ENCODE assay signal across 12 cellular contexts in the genomic region with DNA sequence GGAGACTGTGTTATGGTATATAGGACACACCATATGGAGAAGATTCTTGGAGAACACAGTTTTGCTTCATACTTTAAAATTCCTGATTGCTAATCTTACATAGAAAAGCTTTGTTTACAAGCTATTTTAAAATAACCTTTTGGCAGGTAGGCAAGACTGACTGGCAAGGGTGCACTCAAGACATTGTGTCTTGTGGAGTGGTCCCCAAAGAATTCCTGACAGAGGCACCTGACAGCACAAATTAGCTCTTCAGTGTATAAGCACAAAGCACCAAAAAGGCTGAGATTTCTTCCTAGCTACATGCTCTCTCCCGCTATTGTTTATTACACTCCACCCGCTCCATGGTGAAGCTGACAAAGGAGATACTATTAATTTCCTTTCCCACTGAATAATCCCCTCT.
DNase-seq lines count a peak whose midpoint lies in the region; ATAC-seq and TF ChIP-seq lines count a peak whose summit lies in the region.
"Had no signal": no experiment of that assay in that cellular context is flagged by ENCODE, and none has a peak within 500 bp of the region (broad histone marks: within the 10 kb centered on the region; RNA-seq: fewer than 3 reads in every experiment).

No MANE protein-coding gene starts in this region.

- no peaks in the 10 kb centered on the region for H3K27me3 ChIP-seq in hepatocyte
- H3K27me3 ChIP-seq in dorsolateral prefrontal cortex = no peaks in the 10 kb centered on the region

- no peak overlapping the region for H3K27ac ChIP-seq in hepatocyte
- H3K27ac ChIP-seq in dorsolateral prefrontal cortex = no peak overlapping the region

- H3K9me3 Mint-ChIP-seq in activated naive CD8-positive, alpha-beta T cell (ENCODE audit: low read depth) = no peaks in the 10 kb centered on the region
- H3K9me3 Mint-ChIP-seq in activated naive CD8-positive, alpha-beta T cell treated with anti-CD3 and anti-CD28 coated beads for 36 hours = no peaks in the 10 kb centered on the region

- H3K9me3 ChIP-seq in T-helper 17 cell (ENCODE audit: control insufficient read depth, low read length, poor library complexity, severe bottlenecking) (no peaks in the 10 kb centered on the region), hepatocyte (ENCODE audit: low read depth) (no peaks in the 10 kb centered on the region)
- H3K9me3 ChIP-seq: uterus had no signal

- H4K20me1 ChIP-seq in hepatocyte (ENCODE audit: insufficient read depth, poor library complexity, severe bottlenecking) = no peaks in the 10 kb centered on the region

- H3K9me2 ChIP-seq in hepatocyte (replicated peaks; ENCODE audit: insufficient read depth) = no peaks in the 10 kb centered on the region

- H3K79me2 ChIP-seq in hepatocyte = peaks cover 58% of the 10 kb centered on the region

- TF ChIP-seq CTCF in hepatocyte (IDR thresholded peaks at IDR 0.05; ENCODE audit: poor library complexity) (no peak), dorsolateral prefrontal cortex (IDR thresholded peaks at IDR 0.05 in 54 of 56, conservative IDR thresholded peaks at IDR 0.05 in 2 of 56; ENCODE audit: low read depth in 1 of 56, partially characterized antibody in 56 of 56) (no peak)

- no peak for DNase-seq in activated naive CD8-positive, alpha-beta T cell treated with anti-CD3 and anti-CD28 coated beads for 36 hours
- DNase-seq in T-helper 17 cell = no peak
- no peak for DNase-seq in hepatocyte (ENCODE audit: low spot score)
- DNase-seq in activated effector memory CD4-positive, alpha-beta T cell treated with Interleukin-2 at 50 U/mL for 16 hours = no peak
- DNase-seq in dorsolateral prefrontal cortex = no peak
- no peak for DNase-seq in HPDE6-E6E7 (ENCODE audit: extremely low spot score)
- DNase-seq: activated CD4-positive, alpha-beta T cell treated with anti-CD3 and anti-CD28 coated beads for 1 hour; GDM1; uterus had no signal

- no peak overlapping the region for H2AFZ ChIP-seq in hepatocyte

- no peaks in the 10 kb centered on the region for H3K27me3 Mint-ChIP-seq in activated naive CD8-positive, alpha-beta T cell
- H3K27me3 Mint-ChIP-seq in activated naive CD8-positive, alpha-beta T cell treated with anti-CD3 and anti-CD28 coated beads for 36 hours = no peaks in the 10 kb centered on the region
- no peaks in the 10 kb centered on the region for H3K27me3 Mint-ChIP-seq in T-helper 17 cell
- H3K27me3 Mint-ChIP-seq: B cell had no signal

- peak overlapping the region; percentile 97 for H3K4me3 Mint-ChIP-seq in activated naive CD8-positive, alpha-beta T cell
- H3K4me3 Mint-ChIP-seq in activated naive CD8-positive, alpha-beta T cell treated with anti-CD3 and anti-CD28 coated beads for 36 hours = no peak overlapping the region
- peak overlapping the region; percentile 19 for H3K4me3 Mint-ChIP-seq in T-helper 17 cell

- intact Hi-C loops in dorsolateral prefrontal cortex (cut with DNase I) = loop anchor here (2.0 to 10.0 kb wide), 3 partner anchors 25 to 329 kb away; a partner anchor contains a TSS

- peak overlapping the region; percentile 34 for H3K27ac Mint-ChIP-seq in activated naive CD8-positive, alpha-beta T cell
- H3K27ac Mint-ChIP-seq in activated naive CD8-positive, alpha-beta T cell treated with anti-CD3 and anti-CD28 coated beads for 36 hours = no peak overlapping the region
- peak overlapping the region; percentile 99 for H3K27ac Mint-ChIP-seq in T-helper 17 cell
- H3K27ac Mint-ChIP-seq: B cell had no signal

- WGBS in hepatocyte (ENCODE audit: low lambda C conversion rate, missing lambda C conversion rate) = 88% methylated on average over 2 of the region's 2 CpGs

- H3K4me1 Mint-ChIP-seq in activated naive CD8-positive, alpha-beta T cell (ENCODE audit: low read depth) = peaks cover 42% of the 10 kb centered on the region
- H3K4me1 Mint-ChIP-seq in activated naive CD8-positive, alpha-beta T cell treated with anti-CD3 and anti-CD28 coated beads for 36 hours = peaks cover 34% of the 10 kb centered on the region
- peaks cover 45% of the 10 kb centered on the region for H3K4me1 Mint-ChIP-seq in T-helper 17 cell

- peaks cover 7% of the 10 kb centered on the region for H3K4me1 ChIP-seq in hepatocyte (ENCODE audit: insufficient read depth)
- H3K4me1 ChIP-seq: uterus had no signal

- ATAC-seq in T-helper 17 cell (no peak), GM18519 (IDR thresholded peaks at IDR 0.05; ENCODE audit: low FRiP score, unreplicated experiment) (no peak)

- H3K36me3 Mint-ChIP-seq in activated naive CD8-positive, alpha-beta T cell = peaks cover 2% of the 10 kb centered on the region
- H3K36me3 Mint-ChIP-seq in activated naive CD8-positive, alpha-beta T cell treated with anti-CD3 and anti-CD28 coated beads for 36 hours = peaks cover 15% of the 10 kb centered on the region
- no peaks in the 10 kb centered on the region for H3K36me3 Mint-ChIP-seq in T-helper 17 cell (ENCODE audit: low read depth)

- H3K4me3 ChIP-seq in hepatocyte (no peak overlapping the region), dorsolateral prefrontal cortex (peak overlapping the region in 2 of 59 donors; percentile 10 to 94)
- H3K4me3 ChIP-seq: uterus had no signal

- peak overlapping the region; percentile 83 for H3K4me2 ChIP-seq in hepatocyte

- H3K36me3 ChIP-seq in hepatocyte (replicated peaks; ENCODE audit: insufficient read depth, low read depth) = no peaks in the 10 kb centered on the region
- H3K36me3 ChIP-seq: uterus had no signal
